Comparison of ENCODE assay signal across 26 cellular contexts in the genomic region with DNA sequence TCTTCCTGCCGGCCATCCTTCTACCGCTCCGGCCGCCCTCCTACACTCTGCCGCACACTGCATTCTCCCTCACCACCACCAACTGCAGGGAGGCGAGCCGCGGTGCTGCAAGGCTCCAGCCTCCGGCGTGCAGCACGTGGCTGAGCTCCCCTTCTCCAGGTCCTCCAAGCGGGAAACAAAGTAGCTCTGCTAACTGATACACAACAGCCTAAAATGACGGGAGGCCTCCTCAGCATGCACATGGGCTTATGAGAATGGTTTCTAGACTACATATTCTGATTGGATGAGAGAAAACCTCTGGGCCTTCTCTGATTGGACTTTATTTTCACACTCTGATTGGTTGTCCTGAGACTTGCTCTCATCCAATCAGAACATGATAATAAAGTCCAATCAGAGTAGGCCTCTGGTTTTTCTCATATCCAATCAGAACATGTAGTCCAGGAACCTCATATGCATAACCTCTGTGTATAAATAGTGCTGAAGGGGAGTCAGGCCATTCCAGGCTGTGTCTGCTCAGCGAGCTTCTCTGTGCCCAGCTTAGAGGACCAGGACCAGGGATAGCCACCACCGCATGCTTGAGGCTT. TPM values are rescaled to one million over a fixed set of nuclear protein-coding genes. Genes with fewer than 3 reads are reported as not detected.
DNase-seq lines count a peak whose midpoint lies in the region; ATAC-seq and TF ChIP-seq lines count a peak whose summit lies in the region.
"Had no signal": no experiment of that assay in that cellular context is flagged by ENCODE, and none has a peak within 500 bp of the region (broad histone marks: within the 10 kb centered on the region; RNA-seq: fewer than 3 reads in every experiment).

No MANE protein-coding gene starts in this region.

- no peak overlapping the region for H2AFZ ChIP-seq in DND-41 (ENCODE audit: low read depth, low read length)

- ATAC-seq in DND-41 (ENCODE audit: insufficient read depth, low read depth) (0 out of 3 replicates have a peak, but pooled peaks have one; percentile 12), upper lobe of right lung (no peak)
- ATAC-seq: pancreas, PC-3, right cardiac atrium had no signal

- DNase-seq in DND-41 (no peak), NCI-H1105 (lab: John Stamatoyannopoulos, UW) (peak; percentile 7), SJCRH30 (peak; percentile 17 to 67), vagina (ENCODE audit: extremely low spot score in 2 of 2) (no peak), cardiac septum (ENCODE audit: low spot score) (no peak), upper lobe of right lung (no peak), middle frontal gyrus (ENCODE audit: extremely low spot score, low spot score) (no peak)
- DNase-seq: activated CD4-positive, alpha-beta memory T cell treated with anti-CD3 and anti-CD28 coated beads for 36 hours; activated gamma-delta T cell treated with Interleukin-2 at 50 U/mL for 16 hours; activated T-cell treated with anti-CD3 and anti-CD28 coated beads for 4 hours; adrenal gland; C1 segment of cervical spinal cord; cortex of kidney; head of caudate nucleus; KG1; mammary epithelial cell; NCI-H1092; NCI-H2107; NCI-H524 treated with DMSO at 0.1 percent for 48 hours; pancreas; PC-3; right cardiac atrium; stimulated activated CD8-positive, alpha-beta memory T cell treated with anti-CD3 and anti-CD28 coated beads, Interleukin-4, amount 100 ng/mL, for 48 hours; T-helper 2 cell; uterus had no signal

- peak overlapping the region; percentile 17; the same call in 1 of the 2 replicates for H3K4me2 ChIP-seq in DND-41 (ENCODE audit: insufficient read depth, low read length)

- no peak overlapping the region for H3K9ac ChIP-seq in DND-41 (ENCODE audit: low read depth, low read length)
- peak overlapping the region; percentile 41; the same call in 1 of the 2 replicates for H3K9ac ChIP-seq in iPS-20b (ENCODE audit: low read depth, low read length)

- no peak overlapping the region for H3K27ac ChIP-seq in DND-41 (ENCODE audit: low read length)
- no peak overlapping the region for H3K27ac ChIP-seq in SJCRH30
- no peak overlapping the region for H3K27ac ChIP-seq in iPS-20b (ENCODE audit: low read length)
- no peak overlapping the region for H3K27ac ChIP-seq in vagina
- no peak overlapping the region for H3K27ac ChIP-seq in upper lobe of right lung
- H3K27ac ChIP-seq: adrenal gland, pancreas, uterus had no signal

- TF ChIP-seq POLR2A in vagina (IDR thresholded peaks at IDR 0.05) = no peak

- no peak for TF ChIP-seq CTCF in DND-41 (IDR thresholded peaks at IDR 0.05; ENCODE audit: borderline replicate concordance, extremely low read depth, low read length, poor library complexity, severe bottlenecking)
- TF ChIP-seq CTCF in vagina (IDR thresholded peaks at IDR 0.05) = no peak
- no peak for TF ChIP-seq CTCF in upper lobe of right lung (IDR thresholded peaks at IDR 0.05)

- no peaks in the 10 kb centered on the region for H3K4me1 ChIP-seq in DND-41 (ENCODE audit: insufficient read depth, low read length)
- no peaks in the 10 kb centered on the region for H3K4me1 ChIP-seq in SJCRH30
- H3K4me1 ChIP-seq in iPS-20b (ENCODE audit: insufficient read depth, low read length) = no peaks in the 10 kb centered on the region
- no peaks in the 10 kb centered on the region for H3K4me1 ChIP-seq in vagina
- no peaks in the 10 kb centered on the region for H3K4me1 ChIP-seq in upper lobe of right lung
- H3K4me1 ChIP-seq: adrenal gland, pancreas, uterus had no signal

- H3K27me3 ChIP-seq in DND-41 (ENCODE audit: insufficient read depth, low read length, poor library complexity) (no peaks in the 10 kb centered on the region), SJCRH30 (no peaks in the 10 kb centered on the region), iPS-20b (ENCODE audit: insufficient read depth, low read length) (no peaks in the 10 kb centered on the region), vagina (no peaks in the 10 kb centered on the region), upper lobe of right lung (no peaks in the 10 kb centered on the region)
- H3K27me3 ChIP-seq: adrenal gland, pancreas, uterus had no signal

- intact Hi-C loops in vagina (cut with DNase I) = no loop called here
- intact Hi-C loops in cardiac septum (cut with DNase I) = no loop called here
- intact Hi-C loops in upper lobe of right lung (cut with DNase I) = no loop called here

- H3K79me2 ChIP-seq in DND-41 (ENCODE audit: insufficient read depth, low read length) = no peaks in the 10 kb centered on the region

- H3K9me3 ChIP-seq in DND-41 (ENCODE audit: insufficient read depth, low read length, severe bottlenecking) = no peaks in the 10 kb centered on the region
- H3K9me3 ChIP-seq in SJCRH30 (replicated peaks) = no peaks in the 10 kb centered on the region
- H3K9me3 ChIP-seq in iPS-20b (ENCODE audit: insufficient read depth, low read depth, low read length) = 0 out of 2 replicates have a peak, but pooled peaks cover 2% of the 10 kb centered on the region
- H3K9me3 ChIP-seq in vagina = no peaks in the 10 kb centered on the region
- no peaks in the 10 kb centered on the region for H3K9me3 ChIP-seq in upper lobe of right lung
- H3K9me3 ChIP-seq: adrenal gland, pancreas, uterus had no signal

- peak overlapping the region in 1 of 2 experiments; percentile 16; a peak in 1 of 4 replicates for H3K4me3 ChIP-seq in DND-41 (ENCODE audit: low read depth in 1 of 2, low read length in 2 of 2)
- H3K4me3 ChIP-seq in SJCRH30 = peak overlapping the region; percentile 55
- H3K4me3 ChIP-seq in iPS-20b (ENCODE audit: low read length) = peak overlapping the region; percentile 54; the same call in 1 of the 2 replicates
- H3K4me3 ChIP-seq in vagina = no peak overlapping the region
- no peak overlapping the region for H3K4me3 ChIP-seq in upper lobe of right lung
- H3K4me3 ChIP-seq: adrenal gland, pancreas, uterus had no signal

- no peaks in the 10 kb centered on the region for H3K36me3 ChIP-seq in DND-41 (ENCODE audit: insufficient read depth, low read length)
- H3K36me3 ChIP-seq in SJCRH30 = no peaks in the 10 kb centered on the region
- H3K36me3 ChIP-seq in iPS-20b (ENCODE audit: insufficient read depth, low read depth, low read length) = no peaks in the 10 kb centered on the region
- H3K36me3 ChIP-seq in vagina = no peaks in the 10 kb centered on the region
- H3K36me3 ChIP-seq in upper lobe of right lung = no peaks in the 10 kb centered on the region
- H3K36me3 ChIP-seq: adrenal gland, pancreas, uterus had no signal

- no peaks in the 10 kb centered on the region; the same call in 1 of the 2 replicates for H4K20me1 ChIP-seq in DND-41 (ENCODE audit: insufficient read depth, low read length)

RNA-seq across cellular contexts. Expression of a gene that starts 27.0 kb away (rescaled TPM):
- total RNA-seq in SJCRH30 (2014; rRNA removed; shearing (Covaris generic)) = 14.0 and 16.9 TPM in 2 replicates
- total RNA-seq in vagina (17.7 TPM), cardiac septum (8.2 TPM), upper lobe of right lung (15.7 TPM)

Comparison
In these comparisons a context has a peak if more than half of its experiments do, and no peak if none do; other contexts are left out.
1. DNase-seq: peak in NCI-H1105 (single experiment) and SJCRH30 (2 of 2); none in DND-41 (single experiment), vagina (0 of 2), cardiac septum (single experiment), upper lobe of right lung (single experiment) and middle frontal gyrus (single experiment).
2. H3K4me3 ChIP-seq: peak in SJCRH30 (single experiment) and iPS-20b (single experiment); none in vagina (0 of 2) and upper lobe of right lung (single experiment).